ENCODE assay signal across 7 cellular contexts in the genomic region with DNA sequence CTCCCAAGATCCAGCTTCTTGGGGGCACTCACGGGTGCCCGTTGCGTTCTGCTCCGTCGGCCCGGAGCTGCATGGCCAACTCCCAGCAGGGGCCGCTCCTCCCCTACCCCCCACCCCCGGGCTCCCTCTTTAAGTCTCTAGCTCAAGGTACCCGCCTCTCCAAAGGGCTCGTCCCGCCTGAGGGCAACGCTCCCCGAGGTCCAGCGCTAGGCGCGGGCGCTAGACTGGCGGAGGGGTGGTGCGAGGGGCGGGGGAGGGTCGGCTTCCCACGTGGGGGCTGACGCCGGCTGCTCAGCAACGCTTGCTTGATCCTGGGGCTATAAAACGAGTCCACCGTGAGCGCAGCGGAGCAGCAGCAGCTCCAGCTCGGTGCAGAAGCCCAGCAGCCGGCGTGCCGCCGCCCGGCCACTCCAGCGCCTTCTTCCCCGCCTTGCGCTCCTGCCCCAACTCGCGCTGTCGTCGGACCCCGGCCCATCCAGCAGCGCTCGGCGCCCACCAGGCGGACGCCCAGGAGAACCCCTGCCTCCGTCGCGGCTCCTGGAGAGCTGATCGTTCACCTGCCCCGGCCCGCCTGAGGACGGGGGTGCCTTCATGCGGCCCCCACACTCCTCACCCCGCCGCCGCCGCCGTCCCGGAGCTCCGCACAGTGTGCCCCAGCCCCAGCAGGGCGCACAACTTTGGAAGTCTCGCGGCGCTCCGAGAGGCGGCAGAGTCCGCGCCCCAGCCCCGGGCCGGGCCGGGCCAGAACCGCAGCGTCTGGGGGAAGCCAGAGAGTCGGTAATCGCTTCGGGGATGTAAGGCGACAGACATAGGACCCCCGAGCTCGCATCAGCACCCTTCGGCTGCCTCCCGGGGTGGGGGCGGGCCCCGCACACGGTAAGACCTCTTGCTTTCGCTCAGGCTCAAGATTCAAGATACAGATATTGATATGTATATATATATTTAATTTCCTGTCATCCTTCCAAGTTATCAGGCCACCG.
DNase-seq lines count a peak whose midpoint lies in the region; ATAC-seq lines count a peak whose summit lies in the region.

A gene (plus strand): TSS at position 348 of the 980 bp plus-strand sequence. CDS start 968 bp downstream, outside the sequence.

- ATAC-seq in HG03342 (IDR thresholded peaks at IDR 0.05; ENCODE audit: unreplicated experiment): peak; percentile 21

- H3K27ac ChIP-seq in skin epidermis: peak within 1 kb of the TSS in 11 of 21 experiments; percentile 0 to 67 (median 51)

- DNase-seq in GM04503 (ENCODE audit: low read depth) (peak; percentile 27), RKO (ENCODE audit: low spot score) (peak; percentile 23), T47D (ENCODE audit: low read depth in 1 of 2, low spot score in 1 of 2) (peak; percentile 74 to 84), iris pigment epithelial cell (ENCODE audit: low read depth) (peak; percentile 45), activated gamma-delta T cell (lab: John Stamatoyannopoulos, UW) (no peak)

- H3K4me3 ChIP-seq in skin epidermis: peak within 1 kb of the TSS; percentile 20 to 58 (median 35)

- in situ Hi-C loops in T47D (cut with HindIII; ENCODE audit: low pct_unique_long_range_greater_than_20kb, low sequenced_read_pairs): no loop called here
